In the genomic region with DNA sequence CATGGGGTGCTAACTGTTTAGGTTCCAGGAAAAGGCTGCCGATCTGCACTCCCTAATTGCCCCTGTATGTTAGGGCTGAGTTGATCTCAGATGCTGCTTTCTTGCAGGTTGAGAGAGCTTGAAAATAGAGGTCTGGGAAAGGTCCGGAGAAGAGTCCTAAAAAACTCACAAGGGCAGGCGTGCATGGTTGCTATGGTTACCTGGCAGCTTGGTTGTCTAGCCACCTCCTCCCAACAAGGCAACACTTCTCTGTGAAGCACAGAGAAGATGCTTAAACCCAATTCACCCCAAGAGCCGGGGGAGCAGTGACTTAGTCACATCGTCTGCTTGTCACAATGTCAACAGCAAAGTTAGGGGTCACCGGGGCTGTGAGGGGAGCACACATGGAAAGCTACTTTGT, we compare ENCODE assay signal across 1 cellular context.
TF ChIP-seq lines count a peak whose summit lies in the region.

No MANE protein-coding gene starts in this region.

TF ChIP-seq in GM23338, 12 proteins besides CTCF, POLR2A, EP300 and RAD21 (continued from another document):
- no peak for TF ChIP-seq EZH2phosphoT487 (IDR thresholded peaks at IDR 0.05; ENCODE audit: unreplicated experiment)
